ENCODE assay signal across 8 cellular contexts in the genomic region with DNA sequence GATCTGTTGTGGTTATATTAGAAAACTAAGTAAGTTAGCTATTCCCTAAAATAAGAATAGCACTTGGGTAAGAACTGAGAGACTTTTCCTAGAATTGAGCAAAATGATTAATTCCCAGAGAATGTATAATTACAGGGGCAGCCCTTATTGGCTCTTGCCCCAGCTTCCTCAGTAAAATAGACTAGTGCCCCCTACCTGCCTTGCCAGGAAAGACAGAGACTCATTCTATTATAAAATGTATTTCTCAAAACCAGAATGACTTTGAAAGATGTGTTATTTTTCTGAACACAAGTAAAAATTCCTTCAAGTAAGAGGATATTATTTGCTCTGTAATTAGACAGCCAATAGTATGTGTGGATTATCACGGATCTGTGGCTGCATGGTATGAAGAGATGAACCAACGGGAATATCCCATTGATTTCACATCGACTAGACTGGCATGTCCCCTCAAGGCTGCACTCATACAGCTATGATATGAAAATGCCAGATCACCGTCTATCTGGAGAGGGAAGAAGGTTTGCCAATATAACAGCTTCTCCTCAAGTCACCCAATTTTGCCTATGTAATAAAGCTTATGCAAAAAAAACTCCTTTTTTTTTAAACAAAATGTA. TPM values are rescaled to one million over a fixed set of nuclear protein-coding genes. Genes with fewer than 3 reads are reported as not detected.
A peak's percentile ranks its signal among the peaks of the same experiment; 100 is the strongest.
DNase-seq lines count a peak whose midpoint lies in the region; ATAC-seq and TF ChIP-seq lines count a peak whose summit lies in the region.

No MANE protein-coding gene starts in this region.

- no peaks in the 10 kb centered on the region for H4K20me1 ChIP-seq in hepatocyte (ENCODE audit: insufficient read depth, poor library complexity, severe bottlenecking)

- H3K4me3 ChIP-seq in HFF-Myc (replicated peaks; ENCODE audit: low read depth, low read length) (no peak overlapping the region), SJCRH30 (no peak overlapping the region), ascending aorta (peak overlapping the region in 1 of 2 donors; percentile 36), hepatocyte (no peak overlapping the region)

- H3K27ac ChIP-seq in SJCRH30 (no peak overlapping the region), ascending aorta (peak overlapping the region; percentile 81 to 83), hepatocyte (peak overlapping the region; percentile 40)

- TF ChIP-seq CTCF in HFF-Myc (IDR thresholded peaks at IDR 0.05; ENCODE audit: low read depth, low read length, missing control alignments) (peak; percentile 80), ascending aorta (IDR thresholded peaks at IDR 0.05) (peak; percentile 76 to 87 (median 84)), hepatocyte (IDR thresholded peaks at IDR 0.05; ENCODE audit: poor library complexity) (peak; percentile 67)

- H3K9me2 ChIP-seq in hepatocyte (replicated peaks; ENCODE audit: insufficient read depth) = no peaks in the 10 kb centered on the region

- H3K27me3 ChIP-seq in SJCRH30 (no peaks in the 10 kb centered on the region), ascending aorta (no peaks in the 10 kb centered on the region), hepatocyte (no peaks in the 10 kb centered on the region)

- intact Hi-C loops in ascending aorta (cut with DNase I) = loop anchor here (1.0 to 2.0 kb wide), 4 partner anchors 8 to 85 kb away; no protein-coding TSS in a partner anchor

- H2AFZ ChIP-seq in hepatocyte = no peak overlapping the region

- H3K36me3 ChIP-seq in SJCRH30 (peaks cover under 1% of the 10 kb centered on the region), ascending aorta (no peaks in the 10 kb centered on the region), hepatocyte (replicated peaks; ENCODE audit: insufficient read depth, low read depth) (no peaks in the 10 kb centered on the region)

- DNase-seq in CD1c-positive myeloid dendritic cell (ENCODE audit: extremely low spot score) (peak; percentile 62), HFF-Myc (ENCODE audit: extremely low read depth, low read depth) (no peak), SJCRH30 (peak; percentile 32 to 62), ascending aorta (ENCODE audit: low spot score in 2 of 2) (peak in 1 of 2 donors; percentile 89), hepatocyte (ENCODE audit: low spot score) (peak; percentile 70), NCI-H2029 treated with DMSO at 0.1 percent for 48 hours (lab: John Stamatoyannopoulos, UW) (no peak)
- peak; percentile 65 for DNase-seq in stimulated activated CD4-positive, alpha-beta T cell treated with anti-CD3 and anti-CD28 coated beads, Interleukin-4, amount 100 ng/mL, for 24 hours

- no peak for ATAC-seq in HG03025 (IDR thresholded peaks at IDR 0.05; ENCODE audit: low FRiP score, unreplicated experiment)

- no peak overlapping the region for H3K4me2 ChIP-seq in hepatocyte

- peaks cover 50% of the 10 kb centered on the region for H3K79me2 ChIP-seq in hepatocyte

- H3K4me1 ChIP-seq in SJCRH30 (peaks cover 10% of the 10 kb centered on the region), ascending aorta (peaks cover 11 to 60% of the 10 kb centered on the region in 2 donors), hepatocyte (ENCODE audit: insufficient read depth) (peaks cover 33% of the 10 kb centered on the region)

- H3K9me3 ChIP-seq in SJCRH30 (replicated peaks) = no peaks in the 10 kb centered on the region
- no peaks in the 10 kb centered on the region for H3K9me3 ChIP-seq in ascending aorta
- H3K9me3 ChIP-seq in hepatocyte (ENCODE audit: low read depth) = no peaks in the 10 kb centered on the region

- 70% methylated on average over 4 of the region's 4 CpGs for WGBS in hepatocyte (ENCODE audit: low lambda C conversion rate, missing lambda C conversion rate)

RNA-seq across cellular contexts. Expression of gene GLRX5, which starts 7.4 kb away (rescaled TPM):
- 130 and 132 TPM in 2 replicates for total RNA-seq in SJCRH30 (2014; rRNA removed; shearing (Covaris generic))
- total RNA-seq in ascending aorta (24.6 TPM), hepatocyte (50.0 and 63.5 TPM in 2 replicates)
- polyA plus RNA-seq in hepatocyte = 94.5 and 105 TPM in 2 replicates

RNA-seq across cellular contexts. Expression of gene SYNE3, which starts 11.0 kb away (rescaled TPM):
- total RNA-seq in SJCRH30 (2014; rRNA removed; shearing (Covaris generic)) = 34.1 and 34.5 TPM in 2 replicates
- total RNA-seq in ascending aorta (84.1 TPM), hepatocyte (2.0 and 2.4 TPM in 2 replicates)
- polyA plus RNA-seq in hepatocyte = 0.16 and 1.3 TPM in 2 replicates

Comparison
In these comparisons a context has a peak if more than half of its experiments do, and no peak if none do; other contexts are left out.
1. DNase-seq: peak in CD1c-positive myeloid dendritic cell (single experiment), SJCRH30 (2 of 2), hepatocyte (single experiment) and stimulated activated CD4-positive, alpha-beta T cell treated with anti-CD3 and anti-CD28 coated beads, Interleukin-4, amount 100 ng/mL, for 24 hours (single experiment); none in HFF-Myc (single experiment) and NCI-H2029 treated with DMSO at 0.1 percent for 48 hours (single experiment).
2. RNA of gene SYNE3, which starts 11.0 kb away (total RNA-seq): 84.1 TPM in ascending aorta (single experiment) and 34.1 to 34.5 TPM in SJCRH30; 2.0 to 2.4 TPM in hepatocyte; every median in the first group is over 10 times any median in the second.
3. Peak in every context shown above with its lines, with median percentiles within 50 percentile points of each other: CTCF ChIP-seq.